In the genomic region with DNA sequence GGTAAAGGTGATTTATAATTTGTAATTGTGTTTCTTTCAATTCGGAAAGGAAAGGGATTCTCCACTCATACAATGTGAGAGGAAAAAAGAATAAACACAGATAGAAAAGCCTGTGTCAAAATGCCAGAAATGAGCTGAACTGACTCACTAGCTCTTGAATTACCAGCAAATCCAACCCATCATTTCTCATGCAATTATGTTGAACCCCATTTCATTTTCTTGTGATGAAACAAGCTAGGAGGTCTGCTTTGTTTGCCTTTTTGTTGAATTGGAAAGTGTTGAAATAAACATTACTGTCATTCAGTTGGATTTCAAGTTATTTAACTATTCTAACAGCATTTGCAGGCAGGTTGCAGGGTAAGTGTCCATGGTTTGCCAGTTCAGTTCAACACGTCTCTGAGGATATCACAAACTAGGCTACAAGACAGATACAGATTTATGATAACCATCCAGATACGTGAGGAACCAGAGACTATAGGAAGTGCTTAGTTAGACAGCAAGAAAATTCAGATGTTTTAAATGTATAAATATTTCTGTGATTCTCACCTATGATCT, we compare ENCODE assay signal across 28 cellular contexts.
DNase-seq lines count a peak whose midpoint lies in the region; ATAC-seq and TF ChIP-seq lines count a peak whose summit lies in the region.
"Had no signal": no experiment of that assay in that cellular context is flagged by ENCODE, and none has a peak within 500 bp of the region (broad histone marks: within the 10 kb centered on the region; RNA-seq: fewer than 3 reads in every experiment).

No MANE protein-coding gene starts in this region.

- peaks cover 21% of the 10 kb centered on the region for H3K4me1 ChIP-seq in ACC112 (ENCODE audit: control insufficient read depth, insufficient read depth, low read length, unreplicated experiment)
- H3K4me1 ChIP-seq: ascending aorta, left ventricle myocardium inferior, right atrium auricular region, tibial artery, vagina had no signal

- peak overlapping the region; percentile 68 for H3K27ac ChIP-seq in ACC112 (ENCODE audit: low read depth, low read length)
- H3K27ac ChIP-seq: ascending aorta, left ventricle myocardium inferior, right atrium auricular region, tibial artery, vagina had no signal

- ATAC-seq in GM21786 (IDR thresholded peaks at IDR 0.05; ENCODE audit: unreplicated experiment) = no peak
- ATAC-seq: activated CD4-positive, alpha-beta T cell treated with anti-CD3 and anti-CD28 coated beads for 36 hours; Right ventricle myocardium inferior had no signal

- TF ChIP-seq CTCF in fibroblast of pulmonary artery (IDR thresholded peaks at IDR 0.05; ENCODE audit: low read length, missing control alignments) = no peak

- no peaks in the 10 kb centered on the region for H3K27me3 ChIP-seq in ACC112 (ENCODE audit: insufficient read depth, low read length)
- H3K27me3 ChIP-seq in MG63 = no peaks in the 10 kb centered on the region
- H3K27me3 ChIP-seq: ascending aorta, right atrium auricular region, tibial artery, vagina had no signal

- H3K36me3 ChIP-seq in ACC112 (ENCODE audit: insufficient read depth, low read length) = no peaks in the 10 kb centered on the region
- H3K36me3 ChIP-seq in MG63 = 0 out of 2 replicates have a peak, but pooled peaks cover 3% of the 10 kb centered on the region
- H3K36me3 ChIP-seq: ascending aorta, left ventricle myocardium inferior, right atrium auricular region, tibial artery, vagina had no signal

- no peak for TF ChIP-seq POLR2A in erythroblast (IDR thresholded peaks at IDR 0.05; ENCODE audit: low read length)

- peak overlapping the region; percentile 34 for H2AFZ ChIP-seq in ACC112 (ENCODE audit: low read length, unreplicated experiment)

- H3K9me3 ChIP-seq in MG63 = no peaks in the 10 kb centered on the region
- H3K9me3 ChIP-seq: ascending aorta, left ventricle myocardium inferior, right atrium auricular region, tibial artery, vagina had no signal

- H3K4me3 ChIP-seq in ACC112 (ENCODE audit: low read depth, low read length) (no peak overlapping the region), MG63 (no peak overlapping the region), fibroblast of pulmonary artery (replicated peaks; ENCODE audit: low read depth, low read length) (no peak overlapping the region)
- H3K4me3 ChIP-seq: ascending aorta, left ventricle myocardium inferior, right atrium auricular region, tibial artery, vagina had no signal

- no peaks in the 10 kb centered on the region for H3K79me2 ChIP-seq in ACC112 (ENCODE audit: control insufficient read depth, insufficient read depth, low read length, unreplicated experiment)

- DNase-seq in MG63 = peak; percentile 56
- DNase-seq in cerebellar cortex (ENCODE audit: low spot score) = peak; percentile 19
- DNase-seq in fibroblast of pulmonary artery (ENCODE audit: low read depth) = peak; percentile 47
- no peak for DNase-seq in NCI-H1417 (lab: John Stamatoyannopoulos, UW)
- no peak for DNase-seq in middle frontal gyrus (ENCODE audit: extremely low spot score, low spot score)
- DNase-seq in erythroblast (lab: John Stamatoyannopoulos, UW) = no peak
- DNase-seq: activated CD4-positive, alpha-beta T cell treated with anti-CD3 and anti-CD28 coated beads for 36 hours; CD4-positive, alpha-beta T cell; central memory CD4-positive, alpha-beta T cell; DND-41; foreskin fibroblast; GF-D8; head of caudate nucleus; left ventricle myocardium inferior; mesendoderm; NCI-H1092 treated with DMSO at 0.1 percent for 48 hours; NCI-H2029; NCI-H526 treated with DMSO at 0.1 percent for 48 hours; posterior cingulate gyrus; stimulated activated CD4-positive, alpha-beta T cell treated with anti-CD3 and anti-CD28 coated beads, Interleukin-12 subunit alpha, Interleukin-12 subunit beta, amount 100 ng/mL, for 4 hours; stimulated activated CD4-positive, alpha-beta T cell treated with anti-CD3 and anti-CD28 coated beads, Interleukin-4, amount 100 ng/mL, for 1 hour; tibial artery had no signal

Comparison
In these comparisons a context has a peak if more than half of its experiments do, and no peak if none do; other contexts are left out.
1. DNase-seq: peak in MG63 (single experiment), cerebellar cortex (single experiment) and fibroblast of pulmonary artery (single experiment); none in NCI-H1417 (0 of 3), middle frontal gyrus (single experiment) and erythroblast (0 of 2).